13 cellular contexts compared by ENCODE assay signal in the genomic region with DNA sequence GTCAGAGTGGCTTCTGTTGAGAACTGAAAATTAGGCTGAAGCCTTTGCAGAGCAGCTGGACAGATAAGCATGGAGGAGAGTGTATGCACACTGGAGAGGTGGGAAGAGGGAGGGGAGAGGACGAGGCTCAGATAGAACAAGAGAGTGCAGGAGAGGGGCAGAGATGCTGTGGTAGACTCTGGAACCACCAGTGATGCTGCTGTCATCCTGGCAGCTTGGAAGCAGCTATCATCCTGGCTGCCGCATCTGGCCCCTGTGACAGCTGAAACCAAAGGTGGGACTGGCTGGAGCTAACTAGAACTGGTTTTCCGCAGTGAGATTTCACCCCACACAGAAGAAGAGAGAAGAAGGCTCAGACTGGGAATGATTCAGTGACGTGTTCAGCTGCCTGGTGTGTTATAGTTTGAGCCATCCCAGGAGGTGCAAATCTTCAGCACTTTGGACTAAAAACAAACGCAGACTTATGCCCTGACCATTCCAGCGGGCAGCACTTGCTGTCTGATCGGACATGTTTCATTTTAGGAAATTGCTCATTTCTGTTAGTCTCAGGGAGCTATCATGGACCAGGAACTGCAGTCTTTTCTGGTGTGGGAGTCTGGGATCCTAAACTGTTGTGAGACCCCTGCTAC. TPM values are rescaled to one million over a fixed set of nuclear protein-coding genes. Genes with fewer than 3 reads are reported as not detected.
A peak's percentile ranks its signal among the peaks of the same experiment; 100 is the strongest.
DNase-seq lines count a peak whose midpoint lies in the region; ATAC-seq, FAIRE-seq and TF ChIP-seq lines count a peak whose summit lies in the region.
"Had no signal": no experiment of that assay in that cellular context is flagged by ENCODE, and none has a peak within 500 bp of the region (broad histone marks: within the 10 kb centered on the region; RNA-seq: fewer than 3 reads in every experiment).

No MANE protein-coding gene starts in this region.

- no peaks in the 10 kb centered on the region for H3K36me3 ChIP-seq in brain microvascular endothelial cell (replicated peaks)
- H3K36me3 ChIP-seq: prostate gland had no signal

- no peaks in the 10 kb centered on the region for H3K27me3 ChIP-seq in brain microvascular endothelial cell (replicated peaks)

- H3K27ac Mint-ChIP-seq in activated B cell treated with CpG ODN at 0.5 μM for 24 hours, result no peak overlapping the region
- H3K27ac Mint-ChIP-seq: T-cell had no signal

- peak overlapping the region; percentile 33 for H3K4me3 Mint-ChIP-seq in activated B cell treated with CpG ODN at 0.5 μM for 24 hours
- H3K4me3 Mint-ChIP-seq: T-cell had no signal

- peak; percentile 67 for FAIRE-seq in GM12892 (lab: Jason Lieb, UNC)
- FAIRE-seq: D721Med, K562 had no signal

- POLR2A ChIA-PET in activated B cell treated with CpG ODN at 0.5 μM for 24 hours (lab: Charles Lee), result no interaction called here

- intact Hi-C loops in activated B cell treated with CpG ODN at 0.5 μM for 24 hours (cut with micrococcal nuclease), result no loop called here
- intact Hi-C loops in sciatic nerve (cut with DNase I), result no loop called here

- H3K36me3 Mint-ChIP-seq in activated B cell treated with CpG ODN at 0.5 μM for 24 hours (ENCODE audit: low read depth), result no peaks in the 10 kb centered on the region
- H3K36me3 Mint-ChIP-seq: T-cell had no signal

- CTCF ChIA-PET in activated B cell treated with CpG ODN at 0.5 μM for 24 hours (lab: Charles Lee), result no interaction called here

- TF ChIP-seq CTCF in activated B cell treated with CpG ODN at 0.5 μM for 24 hours (IDR thresholded peaks at IDR 0.05) (no peak), brain microvascular endothelial cell (IDR thresholded peaks at IDR 0.05; ENCODE audit: low read depth, low read length, missing control alignments) (no peak)

- no peak overlapping the region for H3K27ac ChIP-seq in brain microvascular endothelial cell
- H3K27ac ChIP-seq: prostate gland had no signal

- ATAC-seq in HG02759 (IDR thresholded peaks at IDR 0.05; ENCODE audit: unreplicated experiment), result peak; percentile 26
- ATAC-seq in activated B cell treated with CpG ODN at 0.5 μM for 24 hours (ENCODE audit: low read depth), result no peak
- peak; percentile 24 for ATAC-seq in sciatic nerve
- ATAC-seq: K562, T-cell had no signal

- H3K9me3 Mint-ChIP-seq in activated B cell treated with CpG ODN at 0.5 μM for 24 hours, result no peaks in the 10 kb centered on the region
- H3K9me3 Mint-ChIP-seq: T-cell had no signal

- H3K4me1 Mint-ChIP-seq in activated B cell treated with CpG ODN at 0.5 μM for 24 hours, result peaks cover 19% of the 10 kb centered on the region
- H3K4me1 Mint-ChIP-seq: T-cell had no signal

- no peak for TF ChIP-seq POLR2A in GM12892 (IDR thresholded peaks at IDR 0.05; ENCODE audit: low read depth, low read length)

- no peak for DNase-seq in GM12892 (ENCODE audit: insufficient read length)
- no peak for DNase-seq in activated B cell treated with CpG ODN at 0.5 μM for 24 hours
- DNase-seq in sciatic nerve (ENCODE audit: low spot score), result no peak
- no peak for DNase-seq in DMS153 (lab: John Stamatoyannopoulos, UW)
- no peak for DNase-seq in CD1c-positive myeloid dendritic cell (ENCODE audit: extremely low spot score)
- no peak for DNase-seq in brain microvascular endothelial cell
- no peak for DNase-seq in AML-193 (lab: John Stamatoyannopoulos, UW)
- DNase-seq: NCI-H526 had no signal

- in situ Hi-C loops in brain microvascular endothelial cell (cut with HindIII; ENCODE audit: low pct_ligation_motif_present, low sequenced_read_pairs), result no loop called here

- H3K27me3 Mint-ChIP-seq in activated B cell treated with CpG ODN at 0.5 μM for 24 hours, result peaks cover 5% of the 10 kb centered on the region
- H3K27me3 Mint-ChIP-seq: T-cell had no signal

- H3K4me3 ChIP-seq in brain microvascular endothelial cell (ENCODE audit: low read depth, low read length), result no peak overlapping the region
- H3K4me3 ChIP-seq: K562, prostate gland had no signal

RNA-seq across cellular contexts. Expression of a gene that starts 38.4 kb away (rescaled TPM):
- polyA plus RNA-seq in GM12892 (2012; ENCODE audit: missing spikeins), result 2.7 TPM
- 0.59 and 0.64 TPM in 2 replicates for total RNA-seq in activated B cell treated with CpG ODN at 0.5 μM for 24 hours
- total RNA-seq in sciatic nerve, result 19.3 TPM

Comparison
In these comparisons a context has a peak if more than half of its experiments do, and no peak if none do; other contexts are left out.
1. RNA of a gene that starts 38.4 kb away (total RNA-seq): 19.3 TPM in sciatic nerve (single experiment); 0.59 to 0.64 TPM in activated B cell treated with CpG ODN at 0.5 μM for 24 hours; every median in the first group is over 10 times any median in the second.